ENCODE assay signal across 14 cellular contexts in the genomic region with DNA sequence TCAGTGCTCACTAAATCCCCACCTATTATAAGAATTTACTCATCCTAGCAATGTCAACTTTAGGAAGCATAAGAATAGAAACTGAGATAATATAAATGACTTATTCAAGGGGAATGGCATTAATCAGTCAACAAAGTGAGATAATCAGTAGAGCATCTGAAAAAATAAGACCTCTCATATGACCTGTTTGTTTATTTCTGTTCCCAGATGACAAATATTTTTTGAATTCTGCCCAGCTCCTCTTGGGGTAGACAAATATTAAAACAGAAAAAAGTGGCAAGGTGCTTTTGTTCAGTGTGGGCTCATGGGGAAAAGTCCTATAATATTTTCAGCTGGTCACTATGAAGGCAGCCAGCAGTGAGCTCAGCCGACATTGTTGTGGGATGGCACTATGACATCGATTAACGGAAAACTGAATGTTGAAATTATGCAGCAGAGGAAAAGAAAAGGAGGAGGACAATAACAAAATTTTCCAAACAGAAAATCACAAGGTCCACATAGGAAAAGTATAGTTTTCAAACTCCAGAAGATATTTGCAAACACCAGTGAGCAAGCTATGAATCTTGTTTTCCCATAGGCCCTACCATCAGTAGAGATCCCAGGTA.
DNase-seq lines count a peak whose midpoint lies in the region; TF ChIP-seq lines count a peak whose summit lies in the region.
"Had no signal": no experiment of that assay in that cellular context is flagged by ENCODE, and none has a peak within 500 bp of the region (broad histone marks: within the 10 kb centered on the region; RNA-seq: fewer than 3 reads in every experiment).

No MANE protein-coding gene starts in this region.

- DNase-seq in breast epithelium (ENCODE audit: low spot score in 2 of 2) (no peak), MCF 10A (ENCODE audit: unreplicated experiment) (no peak), colonic mucosa (no peak), tibial nerve (ENCODE audit: low spot score in 2 of 2) (no peak), NOMO-1 treated with dmso at 0.1 percent for 144 hours (lab: John Stamatoyannopoulos, UW; ENCODE audit: unreplicated experiment) (no peak), SJCRH30 (no peak), HT-29 (ENCODE audit: low spot score) (no peak)
- DNase-seq: 8988T; activated CD8-positive, alpha-beta memory T cell treated with anti-CD3 and anti-CD28 coated beads, Interleukin-2, amount 50 U/mL, for 48 hours; activated naive CD8-positive, alpha-beta T cell treated with anti-CD3 and anti-CD28 coated beads, Interleukin-2, amount 10 ng/mL, durations not matched to agents 7 days and 5 days; COR-L47; cortex of kidney; NCI-H2171 had no signal

- H3K27me3 ChIP-seq in breast epithelium, result no peaks in the 10 kb centered on the region
- no peaks in the 10 kb centered on the region for H3K27me3 ChIP-seq in colonic mucosa
- no peaks in the 10 kb centered on the region for H3K27me3 ChIP-seq in muscle layer of duodenum (ENCODE audit: low read depth, low read length)
- H3K27me3 ChIP-seq in tibial nerve, result no peaks in the 10 kb centered on the region
- no peaks in the 10 kb centered on the region for H3K27me3 ChIP-seq in SJCRH30

- no peak overlapping the region for H3K4me3 Mint-ChIP-seq in MCF 10A (ENCODE audit: unreplicated experiment)
- H3K4me3 Mint-ChIP-seq: activated naive CD8-positive, alpha-beta T cell treated with anti-CD3 and anti-CD28 coated beads, Interleukin-2, amount 10 ng/mL, durations not matched to agents 7 days and 5 days had no signal

- TF ChIP-seq CTCF in breast epithelium (IDR thresholded peaks at IDR 0.05), result no peak
- no peak for TF ChIP-seq CTCF in MCF 10A (IDR thresholded peaks at IDR 0.05; ENCODE audit: unreplicated experiment)
- TF ChIP-seq CTCF in colonic mucosa (IDR thresholded peaks at IDR 0.05), result no peak
- TF ChIP-seq CTCF in tibial nerve (IDR thresholded peaks at IDR 0.05), result no peak

- H3K9ac ChIP-seq in colonic mucosa (ENCODE audit: low read depth in 2 of 2, low read length in 2 of 2), result no peak overlapping the region

- H3K27me3 Mint-ChIP-seq in MCF 10A (ENCODE audit: insufficient read depth, unreplicated experiment), result no peaks in the 10 kb centered on the region

- no peak for TF ChIP-seq EP300 in tibial nerve (IDR thresholded peaks at IDR 0.05)

- WGBS in tibial nerve, 2 donors, result 68 to 74% methylated on average over 3 of the region's 3 CpGs

- BruUV-seq in MCF 10A (replicated peaks; lab: Mats Ljungman, UMichigan), result no TSS peak

- H3K4me1 ChIP-seq in breast epithelium (peaks cover 0 to 4% of the 10 kb centered on the region in 2 donors), colonic mucosa (no peaks in the 10 kb centered on the region), muscle layer of duodenum (ENCODE audit: control insufficient read depth in 1 of 2, insufficient read depth in 2 of 2, low read length in 2 of 2) (peaks cover 0 to 10% of the 10 kb centered on the region in 2 donors), tibial nerve (peaks cover 0 to 56% (median 19%) of the 10 kb centered on the region in 4 donors), SJCRH30 (0 out of 2 replicates have a peak, but pooled peaks cover 5% of the 10 kb centered on the region)

- CTCF ChIA-PET in MCF 10A (lab: Yijun Ruan, JAX), result interaction anchor here (0.6 to 1.5 kb wide), 5 partner anchors 11 to 203 kb away, joined by 3 to 4 read pairs (median 4); no protein-coding TSS in a partner anchor

- H3K27ac ChIP-seq in breast epithelium (peak overlapping the region; percentile 54 to 73), colonic mucosa (peak overlapping the region; percentile 65), muscle layer of duodenum (ENCODE audit: low read length) (peak overlapping the region; percentile 74), tibial nerve (peak overlapping the region in 3 of 4 donors; percentile 46 to 73 (median 63)), SJCRH30 (no peak overlapping the region)

- H3K27ac Mint-ChIP-seq in MCF 10A (ENCODE audit: low read depth, unreplicated experiment), result no peak overlapping the region

- H3K36me3 ChIP-seq in breast epithelium (no peaks in the 10 kb centered on the region), colonic mucosa (no peaks in the 10 kb centered on the region), muscle layer of duodenum (ENCODE audit: control insufficient read depth in 1 of 2, insufficient read depth in 2 of 2, low read length in 2 of 2) (no peaks in the 10 kb centered on the region), tibial nerve (no peaks in the 10 kb centered on the region), SJCRH30 (no peaks in the 10 kb centered on the region)

- no peak overlapping the region for H3K4me3 ChIP-seq in breast epithelium
- H3K4me3 ChIP-seq in colonic mucosa, result no peak overlapping the region
- H3K4me3 ChIP-seq in muscle layer of duodenum (ENCODE audit: low read depth in 1 of 2, low read length in 2 of 2), result no peak overlapping the region
- H3K4me3 ChIP-seq in tibial nerve, result no peak overlapping the region
- no peak overlapping the region for H3K4me3 ChIP-seq in SJCRH30

- TF ChIP-seq POLR2A in breast epithelium (IDR thresholded peaks at IDR 0.05), result no peak
- no peak for TF ChIP-seq POLR2A in tibial nerve (IDR thresholded peaks at IDR 0.05)

- H3K4me1 Mint-ChIP-seq in MCF 10A (ENCODE audit: insufficient read depth, unreplicated experiment), result peaks cover 35% of the 10 kb centered on the region

- POLR2A ChIA-PET in MCF 10A (lab: Yijun Ruan, JAX), result interaction anchor here (0.9 to 5.0 kb wide), 4 partner anchors 10 to 44 kb away, joined by 3 to 31 read pairs (median 7); no protein-coding TSS in a partner anchor

- H3K9me3 ChIP-seq in breast epithelium, result no peaks in the 10 kb centered on the region
- no peaks in the 10 kb centered on the region for H3K9me3 ChIP-seq in colonic mucosa
- no peaks in the 10 kb centered on the region for H3K9me3 ChIP-seq in muscle layer of duodenum (ENCODE audit: control insufficient read depth in 1 of 2, low read length in 2 of 2)
- no peaks in the 10 kb centered on the region for H3K9me3 ChIP-seq in tibial nerve
- no peaks in the 10 kb centered on the region; the same call in 1 of the 2 replicates for H3K9me3 ChIP-seq in SJCRH30 (replicated peaks)

- H3K9me3 Mint-ChIP-seq in MCF 10A (ENCODE audit: unreplicated experiment), result no peaks in the 10 kb centered on the region

- intact Hi-C loops in breast epithelium (cut with DNase I; ENCODE audit: low total_unique reads) (no loop called here), MCF 10A (cut with micrococcal nuclease) (no loop called here), colonic mucosa (cut with DNase I) (no loop called here)

- peaks cover 12% of the 10 kb centered on the region for H3K36me3 Mint-ChIP-seq in MCF 10A (ENCODE audit: insufficient read depth, unreplicated experiment)
